ENCODE assay signal across 9 cellular contexts in the genomic region with DNA sequence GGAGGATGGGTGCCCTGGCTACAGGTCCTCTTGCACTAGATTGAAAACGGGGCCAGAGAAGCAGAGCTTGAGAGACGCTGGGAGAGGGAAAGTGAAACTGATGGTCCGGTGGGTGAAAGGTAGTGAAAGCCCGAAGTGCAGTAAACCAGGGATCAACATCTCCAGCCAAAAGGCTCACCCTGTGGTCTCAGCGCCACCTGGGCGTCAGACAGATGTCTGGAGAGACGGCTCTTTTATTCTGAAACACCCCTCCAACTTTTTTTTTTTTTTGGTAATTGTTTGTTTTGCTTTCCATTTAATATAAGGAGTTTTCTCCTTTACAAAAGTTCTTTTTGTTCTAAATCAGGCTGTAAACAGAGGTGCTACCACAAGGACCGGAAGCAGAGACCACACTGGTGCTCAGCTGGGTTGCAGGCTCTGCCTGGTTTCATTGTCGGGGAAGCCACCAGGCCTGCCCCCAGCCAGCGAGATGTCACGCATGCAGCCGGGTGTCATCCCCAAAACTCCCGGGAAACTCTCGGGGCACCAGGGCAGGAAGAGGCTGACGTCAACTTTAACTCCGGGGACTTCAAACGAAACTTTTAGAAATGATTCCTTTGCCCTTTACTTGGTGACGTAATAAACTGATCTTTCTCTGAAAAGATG. TPM values are rescaled to one million over a fixed set of nuclear protein-coding genes. Genes with fewer than 3 reads are reported as not detected.
DNase-seq lines count a peak whose midpoint lies in the region; FAIRE-seq and TF ChIP-seq lines count a peak whose summit lies in the region.
"Had no signal": no experiment of that assay in that cellular context is flagged by ENCODE, and none has a peak within 500 bp of the region (broad histone marks: within the 10 kb centered on the region; RNA-seq: fewer than 3 reads in every experiment).

No MANE protein-coding gene starts in this region.

- no peak overlapping the region for H3K18ac ChIP-seq in H1 (ENCODE audit: extremely low read depth, low read length)

- H3K27me3 ChIP-seq in MM.1S (replicated peaks; ENCODE audit: insufficient read depth, low read length) (peaks cover 72% of the 10 kb centered on the region), H1 (replicated peaks in 1 of 4; ENCODE audit: control insufficient read depth in 3 of 4, extremely low read depth in 1 of 4, insufficient read depth in 3 of 4, low read length in 3 of 4) (no peaks in the 10 kb centered on the region), neutrophil (peaks cover 35% of the 10 kb centered on the region), thymus (ENCODE audit: control insufficient read depth, insufficient read depth) (no peaks in the 10 kb centered on the region)

- POLR2A ChIA-PET in H1 (lab: Charles Lee; ENCODE audit: partially characterized antibody), result no interaction called here

- TF ChIP-seq POLR2A in H54 (IDR thresholded peaks at IDR 0.05; ENCODE audit: low read depth, low read length), result no peak
- TF ChIP-seq POLR2A in H1 (IDR thresholded peaks at IDR 0.05; ENCODE audit: control extremely low read depth in 1 of 2, low read depth in 2 of 2, low read length in 2 of 2), result no peak

- H3F3A ChIP-seq in MM.1S (ENCODE audit: insufficient read depth, low read length), result peaks cover 33% of the 10 kb centered on the region

- H2BK20ac ChIP-seq in H1 (ENCODE audit: low read length), result no peak overlapping the region

- TF ChIP-seq CTCF in GM12865 (IDR thresholded peaks at IDR 0.05; ENCODE audit: insufficient read depth, low read depth, low read length, missing control alignments) (peak; percentile 26), MM.1S (IDR thresholded peaks at IDR 0.05; ENCODE audit: low read length) (peak; percentile 35), H1 (IDR thresholded peaks at IDR 0.05; ENCODE audit: control extremely low read depth in 1 of 3, insufficient read depth in 1 of 3, low read depth in 1 of 3, low read length in 3 of 3) (peak in 2 of 3 experiments; percentile 14 to 20; a peak in 3 of 4 replicates), neutrophil (IDR thresholded peaks at IDR 0.05) (no peak)

- H4K91ac ChIP-seq in H1 (replicated peaks; ENCODE audit: insufficient read length, low read length), result peak overlapping the region; percentile 5

- no peak overlapping the region for H3K9ac ChIP-seq in MM.1S (ENCODE audit: low read length)
- H3K9ac ChIP-seq in H1 (replicated peaks in 1 of 4; ENCODE audit: extremely low read depth in 1 of 4, low read depth in 3 of 4, low read length in 3 of 4), result no peak overlapping the region

- H4K8ac ChIP-seq in H1 (ENCODE audit: extremely low read depth, insufficient read depth, low read length), result peak overlapping the region; percentile 87; the same call in 1 of the 2 replicates

- H4K20me1 ChIP-seq in MM.1S (ENCODE audit: insufficient read depth, low read length) (no peaks in the 10 kb centered on the region), H1 (replicated peaks in 1 of 2; ENCODE audit: control insufficient read depth in 1 of 2, insufficient read depth in 2 of 2, low read length in 2 of 2) (no peaks in the 10 kb centered on the region)

- H3K23me2 ChIP-seq in H1 (ENCODE audit: low read depth, low read length), result no peaks in the 10 kb centered on the region

- H2BK5ac ChIP-seq in H1 (ENCODE audit: low read depth, low read length), result no peak overlapping the region

- 83% methylated on average over 18 of the region's 18 CpGs; no CpG with 5 or more reads in 1 of the 2 experiments for WGBS in H1 (ENCODE audit: extremely low coverage in 1 of 2, insufficient coverage in 1 of 2, insufficient read length in 1 of 2, insufficient replicate concordance in 2 of 2, low coverage in 1 of 2, low lambda C conversion rate in 2 of 2, missing lambda C conversion rate in 1 of 2), 2 experiments
- WGBS in thymus, result under 1% methylated on average over 18 of the region's 18 CpGs

- TF ChIP-seq EP300 in H1 (IDR thresholded peaks at IDR 0.05; ENCODE audit: borderline replicate concordance in 1 of 2, low read depth in 2 of 2, low read length in 2 of 2), result no peak

- H3K9me3 ChIP-seq in MM.1S (replicated peaks; ENCODE audit: insufficient read depth, low read length), result no peaks in the 10 kb centered on the region
- no peaks in the 10 kb centered on the region for H3K9me3 ChIP-seq in H1 (ENCODE audit: insufficient read depth in 2 of 2, low read depth in 1 of 2, low read length in 1 of 2)
- H3K9me3 ChIP-seq in neutrophil, result no peaks in the 10 kb centered on the region
- H3K9me3 ChIP-seq in thymus (ENCODE audit: control insufficient read depth), result no peaks in the 10 kb centered on the region

- H2BK120ac ChIP-seq in H1 (replicated peaks; ENCODE audit: low read depth, low read length), result no peak overlapping the region

- no peak overlapping the region for H2BK12ac ChIP-seq in H1 (ENCODE audit: low read depth, low read length)

- H3K56ac ChIP-seq in H1 (replicated peaks; ENCODE audit: insufficient read length, low read depth, low read length), result no peak overlapping the region

- no peak overlapping the region for H3K14ac ChIP-seq in H1 (ENCODE audit: insufficient read length)

- H2BK15ac ChIP-seq in H1 (ENCODE audit: low read length), result no peak overlapping the region

- no peaks in the 10 kb centered on the region for H3K9me2 ChIP-seq in MM.1S (replicated peaks; ENCODE audit: insufficient read depth, low read length)

- H3K4me2 ChIP-seq in MM.1S (ENCODE audit: low read depth, low read length), result peak overlapping the region; percentile 92
- H3K4me2 ChIP-seq in H1 (ENCODE audit: insufficient read depth in 1 of 2, low read depth in 2 of 2, low read length in 2 of 2), result no peak overlapping the region

- H3K23ac ChIP-seq in H1 (ENCODE audit: insufficient read length), result no peak overlapping the region

- H2AK5ac ChIP-seq in H1 (ENCODE audit: low read depth, low read length), result no peak overlapping the region

- no peak overlapping the region for H4K5ac ChIP-seq in H1 (ENCODE audit: insufficient read length, low read depth, low read length)

- H2AFZ ChIP-seq in MM.1S (ENCODE audit: low read length), result no peak overlapping the region
- H2AFZ ChIP-seq in H1 (ENCODE audit: low read length), result peak overlapping the region; percentile 92; the same call in 1 of the 2 replicates

- FAIRE-seq in H54 (lab: Jason Lieb, UNC) (no peak), H1 (lab: Jason Lieb, UNC) (no peak)

- CTCF ChIA-PET in H1 (lab: Charles Lee; ENCODE audit: partially characterized antibody), result interaction anchor here (0.6 to 2.9 kb wide), 9 partner anchors 9 to 107 kb away, joined by 3 to 7 read pairs (median 3); no protein-coding TSS in a partner anchor

- TF ChIP-seq RAD21 in H1 (IDR thresholded peaks at IDR 0.05 in 1 of 2, conservative IDR thresholded peaks at IDR 0.05 in 1 of 2; ENCODE audit: low read depth in 2 of 2, low read length in 2 of 2), result peak; percentile 50 to 52

- H3K36me3 ChIP-seq in MM.1S (replicated peaks; ENCODE audit: insufficient read depth, low read length) (no peaks in the 10 kb centered on the region), H1 (ENCODE audit: control insufficient read depth in 2 of 4, insufficient read depth in 4 of 4, low read length in 3 of 4) (no peaks in the 10 kb centered on the region), neutrophil (no peaks in the 10 kb centered on the region), thymus (ENCODE audit: control insufficient read depth, insufficient read depth) (no peaks in the 10 kb centered on the region)

- DNase-seq in GM12865 (ENCODE audit: low read depth) (peak; percentile 95), H54 (ENCODE audit: insufficient read length, low spot score) (peak; percentile 24), MM.1S (peak; percentile 89), H1 (ENCODE audit: low read depth in 1 of 2, low spot score in 2 of 2) (no peak), NCI-H1048 (lab: John Stamatoyannopoulos, UW) (no peak)
- DNase-seq in activated CD8-positive, alpha-beta memory T cell treated with anti-CD3 and anti-CD28 coated beads for 24 hours, result peak; percentile 94

- H3K4me3 ChIP-seq in GM12865 (ENCODE audit: low read depth, low read length) (peak overlapping the region; percentile 51), MM.1S (ENCODE audit: low read length) (peak overlapping the region; percentile 52), H1 (ENCODE audit: extremely low read depth in 1 of 4, insufficient read depth in 2 of 4, low read depth in 3 of 4, low read length in 4 of 4) (no peak overlapping the region), neutrophil (ENCODE audit: low read depth in 1 of 2, low read length in 1 of 2) (peak overlapping the region; percentile 37 to 40), thymus (ENCODE audit: low read length) (peak overlapping the region; percentile 42)

- H3K79me1 ChIP-seq in H1 (ENCODE audit: low read depth, low read length), result no peaks in the 10 kb centered on the region

- H3K27ac ChIP-seq in MM.1S (ENCODE audit: low read length) (peak overlapping the region; percentile 2; the same call in 1 of the 2 replicates), H1 (ENCODE audit: low read depth, low read length) (no peak overlapping the region), neutrophil (peak overlapping the region; percentile 29), thymus (ENCODE audit: low read depth) (peak overlapping the region; percentile 83)

- H3K4ac ChIP-seq in H1 (replicated peaks; ENCODE audit: insufficient read length, low read depth, low read length), result no peak overlapping the region

- no peaks in the 10 kb centered on the region for H3K79me2 ChIP-seq in MM.1S (ENCODE audit: low read length)
- no peaks in the 10 kb centered on the region for H3K79me2 ChIP-seq in H1 (ENCODE audit: control insufficient read depth in 1 of 2, insufficient read depth in 2 of 2, low read length in 2 of 2)

- H3K4me1 ChIP-seq in MM.1S (ENCODE audit: low read length) (peaks cover 28% of the 10 kb centered on the region), H1 (replicated peaks in 1 of 4; ENCODE audit: control insufficient read depth in 3 of 4, insufficient read depth in 4 of 4, low read length in 3 of 4) (no peaks in the 10 kb centered on the region), neutrophil (ENCODE audit: control insufficient read depth in 1 of 2, insufficient read depth in 1 of 2, low read depth in 1 of 2, low read length in 1 of 2) (peaks cover 6 to 33% of the 10 kb centered on the region in 2 experiments), thymus (ENCODE audit: control insufficient read depth, insufficient read depth, low read length) (peaks cover 31% of the 10 kb centered on the region)

RNA-seq across cellular contexts. Expression of a gene that starts 11.2 kb away (rescaled TPM):
- total RNA-seq in H1 (2021; fragmentation: NEBNext Ultra II Directional; extraction: Animal tissue kit (Norgen Biotek cat#: 25700)), result not detected in 2 replicates
- polyA plus RNA-seq in H1 (2011; rRNA removed) (not detected in 2 replicates), thymus (13.0 TPM)
- polyA plus RNA-seq in H1 (2011; cell fraction: cytosol; rRNA removed), result not detected
- not detected for polyA plus RNA-seq in H1 (2011; cell fraction: nucleus; rRNA removed)
- polyA plus RNA-seq in H1 (2012, experiment 1 of 2), result not detected in 4 replicates
- not detected for polyA plus RNA-seq in H1 (2012, experiment 2 of 2)
- not detected for polyA plus RNA-seq in H1 (2013, experiment 1 of 2)
- not detected for polyA plus RNA-seq in H1 (2013, experiment 2 of 2)
- not detected in 2 replicates for polyA minus RNA-seq in H1 (2011; rRNA and poly(A)+ RNA removed)
- polyA minus RNA-seq in H1 (2011; cell fraction: cytosol; rRNA and poly(A)+ RNA removed), result not detected
- polyA minus RNA-seq in H1 (2011; cell fraction: nucleus; rRNA and poly(A)+ RNA removed), result not detected
- total RNA-seq: pulmonary artery endothelial cell had no signal

RNA-seq across cellular contexts. Expression of a gene that starts 37.9 kb away (rescaled TPM):
- 120 and 128 TPM in 2 replicates for total RNA-seq in H1 (2021; fragmentation: NEBNext Ultra II Directional; extraction: Animal tissue kit (Norgen Biotek cat#: 25700))
- polyA plus RNA-seq in H1 (2011; rRNA removed), result 15.7 and 22.9 TPM in 2 replicates
- 46.4 TPM for polyA plus RNA-seq in H1 (2011; cell fraction: cytosol; rRNA removed)
- 85.1 TPM for polyA plus RNA-seq in H1 (2011; cell fraction: nucleus; rRNA removed)
- 97.6 to 142 TPM (median 112 TPM) in 4 replicates for polyA plus RNA-seq in H1 (2012, experiment 1 of 2)
- 18.0 TPM for polyA plus RNA-seq in H1 (2012, experiment 2 of 2)
- polyA plus RNA-seq in H1 (2013, experiment 1 of 2), result 105 TPM
- polyA plus RNA-seq in H1 (2013, experiment 2 of 2), result 105 TPM
- 23.0 and 32.3 TPM in 2 replicates for polyA minus RNA-seq in H1 (2011; rRNA and poly(A)+ RNA removed)
- 26.4 TPM for polyA minus RNA-seq in H1 (2011; cell fraction: cytosol; rRNA and poly(A)+ RNA removed)
- polyA minus RNA-seq in H1 (2011; cell fraction: nucleus; rRNA and poly(A)+ RNA removed), result 41.5 TPM
- 122 TPM for polyA plus RNA-seq in thymus

Comparison
In these comparisons a context has a peak if more than half of its experiments do, and no peak if none do; other contexts are left out.
1. DNase-seq: peak in GM12865 (single experiment), H54 (single experiment), MM.1S (single experiment) and activated CD8-positive, alpha-beta memory T cell treated with anti-CD3 and anti-CD28 coated beads for 24 hours (single experiment); none in H1 (0 of 2) and NCI-H1048 (single experiment).
2. H3K4me3 ChIP-seq: peak in GM12865 (single experiment), MM.1S (single experiment), neutrophil (2 of 2) and thymus (single experiment); none in H1 (0 of 4).
3. RNA of a gene that starts 11.2 kb away (polyA plus RNA-seq): 13.0 TPM in thymus (single experiment); not detected in H1; every median in the first group is over 10 times any median in the second.